Comparison of ENCODE assay signal across 8 cellular contexts in genomic region chr11:3422380-3423137, GRCh38. TPM values are rescaled to one million over a fixed set of nuclear protein-coding genes. Genes with fewer than 3 reads are reported as not detected.
DNase-seq lines count a peak whose midpoint lies in the region; FAIRE-seq and TF ChIP-seq lines count a peak whose summit lies in the region.
"Not testable (repeated sequence)": the region's sequence is repeated elsewhere in the genome, so short reads cannot be mapped to it uniquely, and the experiment has no call there.

No MANE protein-coding gene starts in this region.

- not testable (repeated sequence) for H2BK120ac ChIP-seq in neuronal stem cell (ENCODE audit: low read depth, low read length)

- not testable (repeated sequence) for H3K27me3 ChIP-seq in SJSA1 (replicated peaks); neuronal stem cell (ENCODE audit: control insufficient read depth in 3 of 3, insufficient read depth in 3 of 3, low read depth in 1 of 3, low read length in 3 of 3)

- TF ChIP-seq CTCF in HFF-Myc (IDR thresholded peaks at IDR 0.05; ENCODE audit: low read depth, low read length, missing control alignments) = not testable (repeated sequence)

- H3K9ac ChIP-seq in ES-I3 (ENCODE audit: low read depth, low read length) = peak overlapping the region; percentile 75
- H3K9ac ChIP-seq in neuronal stem cell (ENCODE audit: low read depth, low read length, poor library complexity) = not testable (repeated sequence)

- not testable (repeated sequence) for H2BK5ac ChIP-seq in neuronal stem cell (ENCODE audit: low read length)

- H3K4me2 ChIP-seq in neuronal stem cell (ENCODE audit: insufficient read depth, low read length, poor library complexity, severe bottlenecking) = peak overlapping the region; percentile 73

- not testable (repeated sequence) for H2AK5ac ChIP-seq in neuronal stem cell (ENCODE audit: low read depth, low read length)

- WGBS in neuronal stem cell (ENCODE audit: extremely low coverage in 2 of 2, insufficient read length in 2 of 2, insufficient replicate concordance in 1 of 2), 2 donors = no CpG with 5 or more reads among the region's 66 CpGs

- not testable (repeated sequence) for H3K14ac ChIP-seq in neuronal stem cell (ENCODE audit: low read length)

- H4K8ac ChIP-seq in neuronal stem cell (ENCODE audit: low read depth, low read length) = not testable (repeated sequence)

- peak; percentile 82 for DNase-seq in HFF-Myc (ENCODE audit: extremely low read depth, low read depth)
- DNase-seq in MV-4-11 (lab: John Stamatoyannopoulos, UW) = peak; percentile 97
- DNase-seq in SJSA1 (ENCODE audit: low read depth in 1 of 2, low spot score in 2 of 2) = peak; percentile 94 to 100
- DNase-seq in activated naive CD4-positive, alpha-beta T cell treated with Interleukin-2 at 50 U/mL for 16 hours = peak; percentile 100
- peak; percentile 80 for DNase-seq in frontal cortex (ENCODE audit: low spot score in 2 of 2)
- peak; percentile 93 for DNase-seq in neuronal stem cell (ENCODE audit: low spot score)
- DNase-seq in stromal cell of bone marrow (ENCODE audit: low read depth) = peak; percentile 88

- not testable (repeated sequence) for H2BK15ac ChIP-seq in neuronal stem cell (ENCODE audit: low read length)

- not testable (repeated sequence) for H3K27ac ChIP-seq in SJSA1
- peak overlapping the region; percentile 75 for H3K27ac ChIP-seq in neuronal stem cell (replicated peaks; ENCODE audit: low read length)

- H4K91ac ChIP-seq in neuronal stem cell (ENCODE audit: low read depth, low read length, poor library complexity) = not testable (repeated sequence)

- not testable (repeated sequence) for H2BK12ac ChIP-seq in neuronal stem cell (ENCODE audit: low read length)

- not testable (repeated sequence) for H3K23ac ChIP-seq in neuronal stem cell (ENCODE audit: low read depth, low read length, poor library complexity)

- peak overlapping the region; percentile 87 for H3K18ac ChIP-seq in neuronal stem cell (ENCODE audit: low read length)

- H3K9me3 ChIP-seq in ES-I3 (ENCODE audit: control insufficient read depth, insufficient read depth, low read length); SJSA1 (replicated peaks); neuronal stem cell (replicated peaks in 1 of 2; ENCODE audit: control insufficient read depth in 2 of 2, insufficient read depth in 1 of 2, low read depth in 1 of 2, low read length in 2 of 2): not testable (repeated sequence)

- H3K79me1 ChIP-seq in neuronal stem cell (ENCODE audit: low read depth, low read length) = not testable (repeated sequence)

- H2AFZ ChIP-seq in neuronal stem cell (ENCODE audit: low read length) = peak overlapping the region; percentile 97

- H3K4me1 ChIP-seq in ES-I3 (ENCODE audit: insufficient read depth, low read length); SJSA1 (replicated peaks); neuronal stem cell (ENCODE audit: control insufficient read depth in 2 of 2, insufficient read depth in 1 of 2, low read depth in 1 of 2, low read length in 2 of 2): not testable (repeated sequence)

- H3K4me3 ChIP-seq in HFF-Myc (replicated peaks; ENCODE audit: low read depth, low read length) (peak overlapping the region; percentile 55), SJSA1 (peak overlapping the region; percentile 37), neuronal stem cell (ENCODE audit: low read length in 2 of 2) (peak overlapping the region; percentile 73 to 89)

- FAIRE-seq in frontal cortex (lab: Jason Lieb, UNC) = peak; percentile 40

- not testable (repeated sequence) for H3K4ac ChIP-seq in neuronal stem cell (ENCODE audit: low read length)

- H3K36me3 ChIP-seq in ES-I3 (ENCODE audit: insufficient read depth, low read length); SJSA1; neuronal stem cell (replicated peaks in 1 of 2; ENCODE audit: control insufficient read depth in 2 of 2, insufficient read depth in 2 of 2, low read length in 2 of 2): not testable (repeated sequence)

RNA-seq across cellular contexts. Expression of gene ZNF195, which starts 43.6 kb away (rescaled TPM):
- total RNA-seq in SJSA1 (2014; rRNA removed; shearing (Covaris generic)) = 34.1 and 41.4 TPM in 2 replicates
- total RNA-seq in frontal cortex = 45.7 TPM
- polyA plus RNA-seq in neuronal stem cell (2013, experiment 1 of 2) = 31.7 TPM
- polyA plus RNA-seq in neuronal stem cell (2013, experiment 2 of 2) = 33.2 TPM
